ENCODE assay signal across 10 cellular contexts in genomic region chr17:14308636-14308964, GRCh38. TPM values are rescaled to one million over a fixed set of nuclear protein-coding genes. Genes with fewer than 3 reads are reported as not detected.
A peak's percentile ranks its signal among the peaks of the same experiment; 100 is the strongest.
DNase-seq lines count a peak whose midpoint lies in the region; ATAC-seq and TF ChIP-seq lines count a peak whose summit lies in the region.
"Had no signal": no experiment of that assay in that cellular context is flagged by ENCODE, and none has a peak within 500 bp of the region (broad histone marks: within the 10 kb centered on the region; RNA-seq: fewer than 3 reads in every experiment).

No MANE protein-coding gene starts in this region.

- no peak overlapping the region for H3K27ac Mint-ChIP-seq in central memory CD8-positive, alpha-beta T cell (ENCODE audit: low read depth)

- H3K27ac ChIP-seq in heart left ventricle = peak overlapping the region in 2 of 12 donors; percentile 17 to 36
- H3K27ac ChIP-seq in right cardiac atrium (ENCODE audit: low read length) = no peak overlapping the region
- no peak overlapping the region for H3K27ac ChIP-seq in upper lobe of right lung

- TF ChIP-seq POLR2A in heart left ventricle (IDR thresholded peaks at IDR 0.05) = no peak
- TF ChIP-seq POLR2A in erythroblast (IDR thresholded peaks at IDR 0.05; ENCODE audit: low read length) = no peak

- H3K4me3 ChIP-seq in heart left ventricle (peak overlapping the region in 10 of 12 donors; percentile 44 to 71 (median 60)), right cardiac atrium (ENCODE audit: low read length) (no peak overlapping the region), mononuclear cell (ENCODE audit: low read length) (peak overlapping the region; percentile 40), upper lobe of right lung (peak overlapping the region; percentile 48)

- intact Hi-C loops in heart left ventricle (cut with DNase I) (loop anchor here in 6 of 10 donors (5.0 to 10.0 kb wide), 9 partner anchors 244 to 1284 kb away; partner anchors contain the start of gene COX10 (in 1 of the 6)), right cardiac atrium (cut with DNase I) (loop anchor here in 2 of 4 donors (10.0 kb wide), 1 partner anchor 974 kb away; no protein-coding TSS in a partner anchor), upper lobe of right lung (cut with DNase I) (no loop called here)

- peaks cover 23% of the 10 kb centered on the region for H3K4me1 Mint-ChIP-seq in central memory CD8-positive, alpha-beta T cell

- no peaks in the 10 kb centered on the region for H3K9me3 Mint-ChIP-seq in central memory CD8-positive, alpha-beta T cell

- peaks cover 0 to 55% (median 15%) of the 10 kb centered on the region in 9 donors for H3K27me3 ChIP-seq in heart left ventricle
- H3K27me3 ChIP-seq in right cardiac atrium (ENCODE audit: control insufficient read depth, insufficient read depth) = no peaks in the 10 kb centered on the region
- peaks cover 12% of the 10 kb centered on the region for H3K27me3 ChIP-seq in mononuclear cell (ENCODE audit: insufficient read depth, low read length)
- peaks cover 54% of the 10 kb centered on the region for H3K27me3 ChIP-seq in upper lobe of right lung

- 29 to 44% (median 37%) methylated on average over 4 of the region's 4 CpGs for WGBS in heart left ventricle, 4 donors
- WGBS in right cardiac atrium = 33% methylated on average over 4 of the region's 4 CpGs

- no peak for DNase-seq in heart left ventricle
- DNase-seq in right cardiac atrium = no peak
- no peak for DNase-seq in central memory CD8-positive, alpha-beta T cell (ENCODE audit: low spot score in 2 of 2)
- DNase-seq in upper lobe of right lung = no peak
- DNase-seq in stimulated activated CD4-positive, alpha-beta T cell treated with anti-CD3 and anti-CD28 coated beads, Interleukin-4, amount 100 ng/mL, for 1 hour = no peak
- DNase-seq in OCI-M2 (lab: John Stamatoyannopoulos, UW; ENCODE audit: unreplicated experiment) = no peak
- no peak for DNase-seq in erythroblast (lab: John Stamatoyannopoulos, UW)
- DNase-seq: DND-41, SIG-M5 had no signal

- H3K4me3 Mint-ChIP-seq in central memory CD8-positive, alpha-beta T cell = peak overlapping the region; percentile 78

- H3K9me3 ChIP-seq in heart left ventricle = no peaks in the 10 kb centered on the region
- no peaks in the 10 kb centered on the region for H3K9me3 ChIP-seq in right cardiac atrium (ENCODE audit: control insufficient read depth, low read length)
- no peaks in the 10 kb centered on the region for H3K9me3 ChIP-seq in mononuclear cell (ENCODE audit: low read depth, low read length)
- H3K9me3 ChIP-seq in upper lobe of right lung = no peaks in the 10 kb centered on the region

- H3K36me3 ChIP-seq in heart left ventricle (no peaks in the 10 kb centered on the region), upper lobe of right lung (no peaks in the 10 kb centered on the region)

- H3K27me3 Mint-ChIP-seq in central memory CD8-positive, alpha-beta T cell = no peaks in the 10 kb centered on the region

- peaks cover 10% of the 10 kb centered on the region for H3K36me3 Mint-ChIP-seq in central memory CD8-positive, alpha-beta T cell (ENCODE audit: insufficient read depth)

- H3K4me1 ChIP-seq in heart left ventricle = peaks cover 0 to 59% (median 30%) of the 10 kb centered on the region in 12 donors
- peaks cover 2% of the 10 kb centered on the region for H3K4me1 ChIP-seq in right cardiac atrium (ENCODE audit: control insufficient read depth, insufficient read depth, low read length)
- H3K4me1 ChIP-seq in mononuclear cell (ENCODE audit: insufficient read depth, low read length) = peaks cover 48% of the 10 kb centered on the region
- H3K4me1 ChIP-seq in upper lobe of right lung = peaks cover 9% of the 10 kb centered on the region

- ATAC-seq in heart left ventricle (no peak), right cardiac atrium (no peak), upper lobe of right lung (no peak)
- ATAC-seq in central memory CD8-positive, alpha-beta T cell (replicated peaks; ENCODE audit: extremely low read depth, poor library complexity, severe bottlenecking) = no peak

- TF ChIP-seq CTCF in heart left ventricle (IDR thresholded peaks at IDR 0.05) (no peak), upper lobe of right lung (IDR thresholded peaks at IDR 0.05) (no peak)

RNA-seq across cellular contexts. Expression of gene HS3ST3B1, which starts 7.7 kb away (rescaled TPM):
- total RNA-seq in heart left ventricle = 1 to 10 TPM; 1.8 to 3.9 (median 3.4) TPM
- polyA plus RNA-seq in heart left ventricle = 1 to 10 TPM in 1 of 2 donors, under 1 TPM in 1; 0.61 to 2.3 TPM
- 1 to 10 TPM; 1.1 to 2.6 (median 2.1) TPM for total RNA-seq in right cardiac atrium
- polyA plus RNA-seq in right cardiac atrium = 0.93 TPM
- 10.4 TPM for total RNA-seq in mononuclear cell
- 2.7 TPM for total RNA-seq in upper lobe of right lung
